ENCODE assay signal across 8 cellular contexts in genomic region chr14:23319746-23320583, GRCh38. TPM values are rescaled to one million over a fixed set of nuclear protein-coding genes. Genes with fewer than 3 reads are reported as not detected.
DNase-seq lines count a peak whose midpoint lies in the region; ATAC-seq and TF ChIP-seq lines count a peak whose summit lies in the region.

No MANE protein-coding gene starts in this region.

- peak overlapping the region; percentile 54 for H3K4me3 ChIP-seq in AG04449 (ENCODE audit: low read depth, low read length)

- peaks cover 4% of the 10 kb centered on the region for H3K36me3 Mint-ChIP-seq in IgD-negative memory B cell
- H3K36me3 Mint-ChIP-seq in chondrocyte (ENCODE audit: low read depth), result peaks cover 18% of the 10 kb centered on the region
- no peaks in the 10 kb centered on the region for H3K36me3 Mint-ChIP-seq in naive B cell

- peaks cover 0 to 1% (median 0%) of the 10 kb centered on the region in 3 donors for H3K9me3 Mint-ChIP-seq in IgD-negative memory B cell
- H3K9me3 Mint-ChIP-seq in chondrocyte (ENCODE audit: low read depth), result no peaks in the 10 kb centered on the region
- peaks cover 0 to 3% (median 0%) of the 10 kb centered on the region in 7 donors for H3K9me3 Mint-ChIP-seq in naive B cell

- H3K27me3 Mint-ChIP-seq in IgD-negative memory B cell (no peaks in the 10 kb centered on the region), chondrocyte (ENCODE audit: low read depth) (no peaks in the 10 kb centered on the region), naive B cell (no peaks in the 10 kb centered on the region)

- no peak for TF ChIP-seq POLR2A in erythroblast (IDR thresholded peaks at IDR 0.05; ENCODE audit: low read length)

- H3K4me3 Mint-ChIP-seq in IgD-negative memory B cell, result peak overlapping the region; percentile 77 to 96 (median 92)
- peak overlapping the region; percentile 67 for H3K4me3 Mint-ChIP-seq in chondrocyte (ENCODE audit: unreplicated experiment)
- peak overlapping the region; percentile 83 to 96 (median 92) for H3K4me3 Mint-ChIP-seq in naive B cell

- DNase-seq in AG04449 (ENCODE audit: low read depth, low spot score), result no peak
- DNase-seq in chondrocyte (ENCODE audit: low spot score), result no peak
- DNase-seq in naive B cell, result no peak
- no peak for DNase-seq in stimulated activated CD4-positive, alpha-beta T cell treated with anti-CD3 and anti-CD28 coated beads, Interleukin-2, amount 100 ng/mL, for 48 hours
- DNase-seq in erythroblast (lab: John Stamatoyannopoulos, UW), result no peak
- DNase-seq in NCI-H2107 (lab: John Stamatoyannopoulos, UW), result no peak
- DNase-seq in DMS153 (lab: John Stamatoyannopoulos, UW), result no peak

- TF ChIP-seq CTCF in AG04449 (IDR thresholded peaks at IDR 0.05; ENCODE audit: insufficient read depth, low read length, missing control alignments), result no peak
- no peak for TF ChIP-seq CTCF in chondrocyte (IDR thresholded peaks at IDR 0.05)

- POLR2A ChIA-PET in AG04449 (lab: Yijun Ruan, JAX), result interaction anchor here (0.9 to 3.1 kb wide), 6 partner anchors 9 to 46 kb away, joined by 5 to 34 read pairs (median 20); partner anchors contain the start of genes BCL2L2, PPP1R3E and SLC22A17

- peaks cover 12 to 25% (median 23%) of the 10 kb centered on the region in 3 donors for H3K4me1 Mint-ChIP-seq in IgD-negative memory B cell
- peaks cover 34% of the 10 kb centered on the region for H3K4me1 Mint-ChIP-seq in chondrocyte (ENCODE audit: low read depth)
- peaks cover 22 to 32% (median 28%) of the 10 kb centered on the region in 3 donors for H3K4me1 Mint-ChIP-seq in naive B cell

- H3K27ac Mint-ChIP-seq in IgD-negative memory B cell (peak overlapping the region; percentile 76 to 99 (median 98)), chondrocyte (ENCODE audit: unreplicated experiment) (peak overlapping the region; percentile 97), naive B cell (peak overlapping the region; percentile 97 to 99 (median 99))

- no peak for ATAC-seq in naive B cell (ENCODE audit: low read depth in 2 of 2)

- CTCF ChIA-PET in AG04449 (lab: Yijun Ruan, JAX), result interaction anchor here (0.8 to 18.0 kb wide), 13 partner anchors 7 to 240 kb away, joined by 3 to 303 read pairs (median 4); partner anchors contain the start of genes CMTM5 and PPP1R3E

RNA-seq across cellular contexts. Expression of gene PABPN1, which starts 1.3 kb away (rescaled TPM):
- 127 TPM for polyA plus RNA-seq in IgD-negative memory B cell
- total RNA-seq in chondrocyte, result 135 to 182 TPM (median 136 TPM) in 3 replicates
- polyA plus RNA-seq in naive B cell (ENCODE audit: low read depth in 6 of 6), result 100 to 1,000 TPM; 114 to 160 (median 145) TPM

RNA-seq across cellular contexts. Expression of gene BCL2L2, which starts 13.3 kb away (rescaled TPM):
- polyA plus RNA-seq in IgD-negative memory B cell (0.65 TPM), naive B cell (ENCODE audit: low read depth in 6 of 6) (under 1 TPM in 3 of 6 donors, not detected in 3; 0.22 to 0.72 (median 0.28) TPM)
- 21.8 to 34.2 TPM (median 25.9 TPM) in 3 replicates for total RNA-seq in chondrocyte

RNA-seq across cellular contexts. Expression of gene PPP1R3E, which starts 17.3 kb away (rescaled TPM):
- polyA plus RNA-seq in IgD-negative memory B cell (2.3 TPM), naive B cell (ENCODE audit: low read depth in 6 of 6) (10 to 100 TPM in 1 of 6 donors, 1 to 10 TPM in 5; 3.9 to 11.8 (median 5.1) TPM)
- 11.0 to 20.7 TPM (median 11.2 TPM) in 3 replicates for total RNA-seq in chondrocyte

RNA-seq across cellular contexts. Expression of gene SLC22A17, which starts 32.7 kb away (rescaled TPM):
- polyA plus RNA-seq in IgD-negative memory B cell, result 0.49 TPM
- 40.3 to 63.9 TPM (median 44.0 TPM) in 3 replicates for total RNA-seq in chondrocyte
- under 1 TPM in 2 of 6 donors, not detected in 4; 0.29 to 0.66 TPM for polyA plus RNA-seq in naive B cell (ENCODE audit: low read depth in 6 of 6)

RNA-seq across cellular contexts. Expression of gene HOMEZ, which starts 34.0 kb away (rescaled TPM):
- polyA plus RNA-seq in IgD-negative memory B cell, result 5.6 TPM
- total RNA-seq in chondrocyte, result 7.3 to 8.2 TPM (median 7.6 TPM) in 3 replicates
- 1 to 10 TPM; 1.0 to 6.9 (median 4.8) TPM for polyA plus RNA-seq in naive B cell (ENCODE audit: low read depth in 6 of 6)
